Comparison of ENCODE assay signal across 11 cellular contexts in genomic region chr2:37573818-37574388, GRCh38.
DNase-seq lines count a peak whose midpoint lies in the region; ATAC-seq and TF ChIP-seq lines count a peak whose summit lies in the region.
"Had no signal": no experiment of that assay in that cellular context is flagged by ENCODE, and none has a peak within 500 bp of the region (broad histone marks: within the 10 kb centered on the region; RNA-seq: fewer than 3 reads in every experiment).

No MANE protein-coding gene starts in this region.

- no peak for TF ChIP-seq CTCF in RWPE2 (IDR thresholded peaks at IDR 0.05; ENCODE audit: poor library complexity, severe bottlenecking)
- no peak for TF ChIP-seq CTCF in activated CD8-positive, alpha-beta T cell treated with anti-CD3 and anti-CD28 coated beads for 36 hours (IDR thresholded peaks at IDR 0.05)

- CTCF ChIA-PET in activated CD8-positive, alpha-beta T cell treated with anti-CD3 and anti-CD28 coated beads for 36 hours (lab: Charles Lee): interaction anchor here (0.8 to 1.3 kb wide), 2 partner anchors 9 to 16 kb away, joined by 3 read pairs; no protein-coding TSS in a partner anchor

- peaks cover 4% of the 10 kb centered on the region for H3K9me3 Mint-ChIP-seq in activated CD8-positive, alpha-beta T cell treated with anti-CD3 and anti-CD28 coated beads for 36 hours

- no peak overlapping the region for H3K27ac Mint-ChIP-seq in activated CD8-positive, alpha-beta T cell treated with anti-CD3 and anti-CD28 coated beads for 36 hours

- peak overlapping the region; percentile 71 for H3K27ac ChIP-seq in RWPE2 (ENCODE audit: poor library complexity, severe bottlenecking)
- H3K27ac ChIP-seq: 22Rv1, adrenal gland had no signal

- H3K36me3 ChIP-seq in RWPE2 (ENCODE audit: low read depth): no peaks in the 10 kb centered on the region
- H3K36me3 ChIP-seq: adrenal gland had no signal

- intact Hi-C loops in activated CD8-positive, alpha-beta T cell treated with anti-CD3 and anti-CD28 coated beads for 36 hours (cut with micrococcal nuclease): no loop called here

- H3K27me3 ChIP-seq in RWPE2 (ENCODE audit: insufficient read depth, poor library complexity, severe bottlenecking): no peaks in the 10 kb centered on the region
- H3K27me3 ChIP-seq: adrenal gland had no signal

- H3K36me3 Mint-ChIP-seq in activated CD8-positive, alpha-beta T cell treated with anti-CD3 and anti-CD28 coated beads for 36 hours (ENCODE audit: low read depth): no peaks in the 10 kb centered on the region

- H3K4me1 ChIP-seq in RWPE2 (ENCODE audit: insufficient read depth, poor library complexity, severe bottlenecking): peaks cover 38% of the 10 kb centered on the region

- DNase-seq in NCI-H146 (lab: John Stamatoyannopoulos, UW) (peak; percentile 38), NCI-H146 treated with DMSO at 0.1 percent for 48 hours (lab: John Stamatoyannopoulos, UW; ENCODE audit: unreplicated experiment) (no peak), RWPE2 (ENCODE audit: low spot score) (no peak), renal cortical epithelial cell (ENCODE audit: low read depth) (peak; percentile 22), NCI-H524 treated with DMSO at 0.1 percent for 48 hours (lab: John Stamatoyannopoulos, UW) (no peak), NCI-H748 (lab: John Stamatoyannopoulos, UW; ENCODE audit: unreplicated experiment) (no peak)
- no peak for DNase-seq in activated CD8-positive, alpha-beta T cell treated with anti-CD3 and anti-CD28 coated beads for 36 hours
- DNase-seq: adrenal gland, NCI-H69 had no signal

- POLR2A ChIA-PET in activated CD8-positive, alpha-beta T cell treated with anti-CD3 and anti-CD28 coated beads for 36 hours (lab: Charles Lee): interaction anchor here (0.6 to 1.4 kb wide), 3 partner anchors 10 to 49 kb away, joined by 3 to 4 read pairs (median 3); no protein-coding TSS in a partner anchor

- no peaks in the 10 kb centered on the region for H3K9me3 ChIP-seq in RWPE2 (ENCODE audit: severe bottlenecking)
- H3K9me3 ChIP-seq: adrenal gland had no signal

- H3K27me3 Mint-ChIP-seq in activated CD8-positive, alpha-beta T cell treated with anti-CD3 and anti-CD28 coated beads for 36 hours: no peaks in the 10 kb centered on the region

- ATAC-seq in HG02943 (IDR thresholded peaks at IDR 0.05; ENCODE audit: low read depth, unreplicated experiment) (peak; percentile 57), RWPE2 (ENCODE audit: low read depth) (peak; percentile 40; the same call in 1 of the 3 replicates)
- no peak for ATAC-seq in activated CD8-positive, alpha-beta T cell treated with anti-CD3 and anti-CD28 coated beads for 36 hours

- H3K4me3 Mint-ChIP-seq in activated CD8-positive, alpha-beta T cell treated with anti-CD3 and anti-CD28 coated beads for 36 hours: no peak overlapping the region

- H3K4me3 ChIP-seq in RWPE2 (ENCODE audit: severe bottlenecking): no peak overlapping the region
- H3K4me3 ChIP-seq: adrenal gland had no signal

- H3K4me1 Mint-ChIP-seq in activated CD8-positive, alpha-beta T cell treated with anti-CD3 and anti-CD28 coated beads for 36 hours (ENCODE audit: low read depth): peaks cover 18% of the 10 kb centered on the region

Comparison
In these comparisons a context has a peak if more than half of its experiments do, and no peak if none do; other contexts are left out.
1. DNase-seq: peak in NCI-H146 (single experiment) and renal cortical epithelial cell (single experiment); none in NCI-H146 treated with DMSO at 0.1 percent for 48 hours (single experiment), RWPE2 (single experiment), NCI-H524 treated with DMSO at 0.1 percent for 48 hours (single experiment), NCI-H748 (single experiment) and activated CD8-positive, alpha-beta T cell treated with anti-CD3 and anti-CD28 coated beads for 36 hours (single experiment).